ENCODE assay signal across 9 cellular contexts in genomic region chr12:71938728-71939385, GRCh38. TPM values are rescaled to one million over a fixed set of nuclear protein-coding genes. Genes with fewer than 3 reads are reported as not detected.
DNase-seq lines count a peak whose midpoint lies in the region; ATAC-seq, FAIRE-seq and TF ChIP-seq lines count a peak whose summit lies in the region.
"Had no signal": no experiment of that assay in that cellular context is flagged by ENCODE, and none has a peak within 500 bp of the region (broad histone marks: within the 10 kb centered on the region; RNA-seq: fewer than 3 reads in every experiment).

TPH2 (plus strand) TSS chr12:71938845; CDS start chr12:71938987, 142 bp downstream.

- H3K4me3 Mint-ChIP-seq in natural killer cell = no peak within 1 kb of the TSS

- 19% methylated on average over 16 of the region's 16 CpGs for whole genome bisulfite sequencing in suprapubic skin

- H3K27ac ChIP-seq in endothelial cell of umbilical vein (ENCODE audit: insufficient read depth, low read depth, low read length) = no peak within 1 kb of the TSS
- H3K27ac ChIP-seq in suprapubic skin = no peak within 1 kb of the TSS

- no peak within 1 kb of the TSS for H3K4me3 ChIP-seq in GM12864 (ENCODE audit: low read depth, low read length)
- H3K4me3 ChIP-seq in WI38 (ENCODE audit: low read depth, low read length) = no peak within 1 kb of the TSS
- no peak within 1 kb of the TSS for H3K4me3 ChIP-seq in endothelial cell of umbilical vein (replicated peaks in 1 of 3; ENCODE audit: insufficient read depth in 1 of 3, low read depth in 1 of 3, low read length in 3 of 3)
- no peak within 1 kb of the TSS for H3K4me3 ChIP-seq in suprapubic skin

- H3K4me1 ChIP-seq in endothelial cell of umbilical vein (ENCODE audit: control insufficient read depth, extremely low read depth, insufficient read depth, low read length) = no peaks in the 10 kb centered on the region
- H3K4me1 ChIP-seq in suprapubic skin = peaks cover 2% of the 10 kb centered on the region

- H3K9me3 ChIP-seq in endothelial cell of umbilical vein (replicated peaks; ENCODE audit: control insufficient read depth, insufficient read depth, low read length) (no peaks in the 10 kb centered on the region), suprapubic skin (no peaks in the 10 kb centered on the region)

- POLR2A ChIA-PET in endothelial cell of umbilical vein (lab: Charles Lee) = no interaction called here

- H3K36me3 Mint-ChIP-seq in natural killer cell = peaks cover 5% of the 10 kb centered on the region

- ATAC-seq in HG02678 (IDR thresholded peaks at IDR 0.05; ENCODE audit: unreplicated experiment) (peak; percentile 65), natural killer cell (peak; percentile 75 to 83 (median 79))

- no peak within 1 kb of the TSS for H3K4me2 ChIP-seq in endothelial cell of umbilical vein (ENCODE audit: insufficient read depth, low read length)

- H3K9me1 ChIP-seq in endothelial cell of umbilical vein (replicated peaks; ENCODE audit: control insufficient read depth, extremely low read depth, insufficient read depth, low read length) = no peaks in the 10 kb centered on the region

- dilution Hi-C loops in endothelial cell of umbilical vein (cut with MboI; ENCODE audit: extremely low pct_ligation_motif_present, low sequenced_read_pairs) = no loop called here

- no peak within 1 kb of the TSS for H2AFZ ChIP-seq in endothelial cell of umbilical vein (ENCODE audit: low read depth, low read length)

- H3K9ac ChIP-seq in endothelial cell of umbilical vein (replicated peaks; ENCODE audit: extremely low read depth, insufficient read depth, low read length) = no peak within 1 kb of the TSS

- no peaks in the 10 kb centered on the region for H3K79me2 ChIP-seq in endothelial cell of umbilical vein (ENCODE audit: control insufficient read depth, insufficient read depth, low read length)

- CTCF ChIA-PET in endothelial cell of umbilical vein (lab: Charles Lee) = interaction anchor here (0.6 to 2.9 kb wide), 11 partner anchors 8 to 184 kb away, joined by 3 to 50 read pairs (median 4); partner anchors contain the start of gene RAB21

- no peak within 1 kb of the TSS for H3K27ac Mint-ChIP-seq in natural killer cell

- no peak for TF ChIP-seq EP300 in suprapubic skin (IDR thresholded peaks at IDR 0.05)

- peaks cover 0 to 2% of the 10 kb centered on the region in 2 donors for H3K9me3 Mint-ChIP-seq in natural killer cell

- TF ChIP-seq CTCF in GM12864 (IDR thresholded peaks at IDR 0.05; ENCODE audit: low read depth, low read length, missing control alignments) = peak; percentile 63
- peak; percentile 71 for TF ChIP-seq CTCF in WI38 (IDR thresholded peaks at IDR 0.05; ENCODE audit: low read depth, low read length)
- peak; percentile 71 to 77 for TF ChIP-seq CTCF in endothelial cell of umbilical vein (IDR thresholded peaks at IDR 0.05; ENCODE audit: extremely low read depth in 1 of 2, insufficient read depth in 1 of 2, low read depth in 1 of 2, low read length in 2 of 2)
- TF ChIP-seq CTCF in natural killer cell (IDR thresholded peaks at IDR 0.05) = no peak
- TF ChIP-seq CTCF in suprapubic skin (IDR thresholded peaks at IDR 0.05) = peak in 1 of 2 donors; percentile 37

- FAIRE-seq in endothelial cell of umbilical vein (lab: Jason Lieb, UNC) = peak; percentile 86
- FAIRE-seq: colon had no signal

- H3K36me3 ChIP-seq in endothelial cell of umbilical vein (ENCODE audit: control insufficient read depth in 2 of 2, extremely low read depth in 1 of 2, insufficient read depth in 2 of 2, low read length in 2 of 2) (no peaks in the 10 kb centered on the region), suprapubic skin (no peaks in the 10 kb centered on the region)

- peaks cover 41 to 70% of the 10 kb centered on the region in 2 donors for H3K27me3 Mint-ChIP-seq in natural killer cell (ENCODE audit: low read depth in 2 of 2)

- no TSS peak for BruUV-seq in endothelial cell of umbilical vein (replicated peaks; lab: Mats Ljungman, UMichigan)

- DNase-seq in GM12864 (ENCODE audit: low read depth) (no peak), NCI-H2081 (lab: John Stamatoyannopoulos, UW) (peak; percentile 82 to 83), endothelial cell of umbilical vein (ENCODE audit: low read depth, low spot score) (peak; percentile 83), natural killer cell (peak; percentile 24), suprapubic skin (ENCODE audit: low spot score in 2 of 2) (no peak), NCI-H1105 treated with DMSO at 0.1 percent for 48 hours (lab: John Stamatoyannopoulos, UW) (no peak)

- H3K27me3 ChIP-seq in endothelial cell of umbilical vein (ENCODE audit: control insufficient read depth in 2 of 2, insufficient read depth in 2 of 2, low read length in 2 of 2) (peaks cover 2 to 6% of the 10 kb centered on the region in 2 experiments), suprapubic skin (peaks cover 29% of the 10 kb centered on the region)

- H4K20me1 ChIP-seq in endothelial cell of umbilical vein (replicated peaks; ENCODE audit: control insufficient read depth, extremely low read depth, insufficient read depth, low read length) = no peaks in the 10 kb centered on the region

- peaks cover 0 to 6% of the 10 kb centered on the region in 2 donors for H3K4me1 Mint-ChIP-seq in natural killer cell

- intact Hi-C loops in endothelial cell of umbilical vein (cut with micrococcal nuclease) (loop anchor here (1.0 to 2.0 kb wide), 3 partner anchors 98 to 185 kb away; partner anchors contain the start of gene RAB21), natural killer cell (cut with micrococcal nuclease) (loop anchor here (1.0 kb wide), 1 partner anchor 159 kb away; no protein-coding TSS in a partner anchor)

- TF ChIP-seq POLR2A in endothelial cell of umbilical vein (IDR thresholded peaks at IDR 0.05; ENCODE audit: low read depth, low read length) = no peak
- no peak for TF ChIP-seq POLR2A in suprapubic skin (IDR thresholded peaks at IDR 0.05)

TF ChIP-seq in endothelial cell of umbilical vein, 7 proteins besides CTCF, POLR2A, EP300 and RAD21:
- TF ChIP-seq GATA2 (IDR thresholded peaks at IDR 0.05; ENCODE audit: insufficient read depth, insufficient read length, low read depth, low read length) = no peak
- no peak for TF ChIP-seq MYC (IDR thresholded peaks at IDR 0.05; ENCODE audit: low read depth, low read length)
- no peak for TF ChIP-seq EZH2 (IDR thresholded peaks at IDR 0.05; ENCODE audit: borderline replicate concordance, low read depth, low read length, severe bottlenecking)
- TF ChIP-seq JUN (IDR thresholded peaks at IDR 0.05; ENCODE audit: borderline replicate concordance, insufficient read depth, insufficient read length, low read depth) = no peak
- no peak for TF ChIP-seq FOS (IDR thresholded peaks at IDR 0.05; ENCODE audit: borderline replicate concordance, insufficient read depth, low read length)
- TF ChIP-seq POLR2AphosphoS5 (IDR thresholded peaks at IDR 0.05; ENCODE audit: insufficient read depth, low read depth, low read length) = no peak
- TF ChIP-seq MAX (IDR thresholded peaks at IDR 0.05; ENCODE audit: insufficient read depth, insufficient read length) = no peak

RNA-seq across cellular contexts. Expression of gene TPH2, which starts in this region (rescaled TPM):
- total RNA-seq in endothelial cell of umbilical vein (not detected in 2 replicates), natural killer cell (not detected), suprapubic skin (not detected)
- not detected in 2 replicates for polyA plus RNA-seq in endothelial cell of umbilical vein
- not detected in 2 replicates for polyA plus RNA-seq in endothelial cell of umbilical vein (2011; cell fraction: cytosol; rRNA removed)
- not detected in 2 replicates for polyA plus RNA-seq in endothelial cell of umbilical vein (2011; cell fraction: nucleus; rRNA removed)
- polyA plus RNA-seq in endothelial cell of umbilical vein (2012) = not detected in 2 replicates
- not detected in 2 replicates for polyA minus RNA-seq in endothelial cell of umbilical vein
- polyA minus RNA-seq in endothelial cell of umbilical vein (2011; cell fraction: cytosol; rRNA and poly(A)+ RNA removed) = not detected
- polyA minus RNA-seq in endothelial cell of umbilical vein (2011; cell fraction: nucleus; rRNA and poly(A)+ RNA removed) = not detected in 2 replicates

Comparison
In these comparisons a context has a peak if more than half of its experiments do, and no peak if none do; other contexts are left out.
1. Peak in DNase-seq in endothelial cell of umbilical vein; RNA of the gene not detected or under 1 TPM.
2. Peak in DNase-seq and ATAC-seq in natural killer cell; RNA of the gene not detected or under 1 TPM.
3. DNase-seq: peak in NCI-H2081 (2 of 2); none in GM12864 (single experiment), suprapubic skin (0 of 2) and NCI-H1105 treated with DMSO at 0.1 percent for 48 hours (single experiment).